Comparison of ENCODE assay signal across 8 cellular contexts in the genomic region with DNA sequence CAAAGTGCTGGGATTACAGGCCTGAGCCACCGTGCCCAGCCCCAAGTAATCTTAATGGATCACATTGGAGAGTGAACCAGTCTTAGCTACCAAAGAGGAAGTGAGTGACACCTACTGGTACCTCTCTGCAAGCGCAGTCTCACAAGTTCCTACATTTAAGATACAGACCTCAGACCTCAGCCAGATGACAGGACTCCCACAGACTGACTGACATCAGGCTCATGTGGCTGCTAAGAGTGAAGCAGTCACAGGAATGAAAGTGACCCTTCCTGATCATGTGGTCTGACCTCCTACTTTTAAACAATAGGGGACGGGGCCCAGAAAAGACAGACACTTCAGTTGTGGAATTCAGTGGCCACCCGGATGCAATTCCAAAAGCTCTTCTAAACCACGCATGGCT.
DNase-seq lines count a peak whose midpoint lies in the region; ATAC-seq lines count a peak whose summit lies in the region.

No MANE protein-coding gene starts in this region.

- DNase-seq in SIG-M5 treated with dmso at 0.1 percent for 504 hours (lab: John Stamatoyannopoulos, UW; ENCODE audit: unreplicated experiment), result peak; percentile 88
- DNase-seq in SIG-M5 (lab: John Stamatoyannopoulos, UW), result no peak
- DNase-seq in NCI-H146 treated with DMSO at 0.1 percent for 48 hours (lab: John Stamatoyannopoulos, UW; ENCODE audit: unreplicated experiment), result peak; percentile 1
- DNase-seq in T-helper 22 cell (ENCODE audit: low read depth), result peak; percentile 25
- DNase-seq in astrocyte of the hippocampus (ENCODE audit: low read depth, low spot score), result peak; percentile 87
- DNase-seq in iPS DF 4.7 (ENCODE audit: extremely low read depth, low spot score), result peak; percentile 71
- peak; percentile 50 to 58 (median 57) for DNase-seq in stimulated activated CD4-positive, alpha-beta T cell treated with anti-CD3 and anti-CD28 coated beads, Interleukin-12 subunit alpha, Interleukin-12 subunit beta, amount 100 ng/mL, for 48 hours (ENCODE audit: low read depth in 2 of 3, low spot score in 1 of 3)

- peak; percentile 86 for ATAC-seq in HG02885 (IDR thresholded peaks at IDR 0.05; ENCODE audit: poor library complexity, unreplicated experiment)
